ENCODE assay signal across 8 cellular contexts in the genomic region with DNA sequence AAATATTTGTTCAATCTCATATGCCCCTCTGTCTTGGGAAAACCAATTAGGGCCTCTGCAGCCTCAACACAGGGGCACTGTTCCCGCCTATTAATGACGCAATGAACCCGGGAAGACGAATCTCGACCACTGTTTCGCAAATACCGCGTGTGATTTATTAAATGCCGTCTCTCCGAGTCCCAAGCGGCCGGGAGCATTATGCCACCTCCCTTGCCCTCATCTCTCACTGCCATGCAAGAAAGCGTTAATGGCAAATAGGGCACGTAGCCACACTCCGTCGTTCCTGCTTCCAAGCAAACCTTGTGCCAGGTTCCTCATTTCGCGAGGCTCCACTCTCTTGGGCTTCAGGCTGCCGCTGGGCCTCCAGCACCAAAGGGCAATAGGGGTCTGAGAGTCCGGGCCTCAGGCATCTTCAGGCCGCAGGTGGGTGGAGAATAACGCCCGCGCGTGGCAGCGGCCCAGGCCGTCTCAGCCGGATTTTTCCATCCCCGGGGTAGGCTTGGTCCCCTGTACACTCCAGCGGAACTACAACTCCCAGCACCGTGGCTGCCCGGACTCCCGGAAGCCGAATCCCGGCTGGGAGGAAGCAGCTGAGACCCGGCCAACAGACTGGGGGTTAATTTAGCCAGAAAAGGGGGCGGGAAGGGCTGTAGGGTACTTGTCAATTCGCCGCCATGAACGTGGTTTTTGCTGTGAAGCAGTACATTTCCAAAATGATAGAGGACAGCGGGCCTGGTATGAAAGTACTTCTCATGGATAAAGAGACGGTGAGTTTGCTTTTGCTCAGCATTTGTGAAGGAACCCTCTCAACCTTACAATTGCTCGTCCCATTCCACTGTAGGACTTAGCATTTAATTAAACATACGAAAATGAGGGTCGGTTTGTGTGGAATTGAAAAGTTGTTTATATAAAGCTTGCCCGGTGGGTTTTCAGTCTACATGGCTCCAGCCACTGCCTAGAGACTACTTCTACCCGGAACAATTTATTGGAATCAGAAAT. TPM values are rescaled to one million over a fixed set of nuclear protein-coding genes. Genes with fewer than 3 reads are reported as not detected.
A peak's percentile ranks its signal among the peaks of the same experiment; 100 is the strongest.
DNase-seq lines count a peak whose midpoint lies in the region; ATAC-seq and TF ChIP-seq lines count a peak whose summit lies in the region.

A gene with protein sequence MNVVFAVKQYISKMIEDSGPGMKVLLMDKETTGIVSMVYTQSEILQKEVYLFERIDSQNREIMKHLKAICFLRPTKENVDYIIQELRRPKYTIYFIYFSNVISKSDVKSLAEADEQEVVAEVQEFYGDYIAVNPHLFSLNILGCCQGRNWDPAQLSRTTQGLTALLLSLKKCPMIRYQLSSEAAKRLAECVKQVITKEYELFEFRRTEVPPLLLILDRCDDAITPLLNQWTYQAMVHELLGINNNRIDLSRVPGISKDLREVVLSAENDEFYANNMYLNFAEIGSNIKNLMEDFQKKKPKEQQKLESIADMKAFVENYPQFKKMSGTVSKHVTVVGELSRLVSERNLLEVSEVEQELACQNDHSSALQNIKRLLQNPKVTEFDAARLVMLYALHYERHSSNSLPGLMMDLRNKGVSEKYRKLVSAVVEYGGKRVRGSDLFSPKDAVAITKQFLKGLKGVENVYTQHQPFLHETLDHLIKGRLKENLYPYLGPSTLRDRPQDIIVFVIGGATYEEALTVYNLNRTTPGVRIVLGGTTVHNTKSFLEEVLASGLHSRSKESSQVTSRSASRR (plus strand): TSS at position 593 of the 999 bp plus-strand sequence. CDS start 82 bp downstream, at position 675.

- H3K36me3 ChIP-seq in BLaER1 treated with 17β-estradiol and CSF1 and Interleukin-3, amounts not matched to agents 10 nM and 100 nM, result peaks cover 0 to 23% (median 9%) of the 10 kb centered on the region in 11 experiments; a peak in 8 of 22 replicates
- H3K36me3 ChIP-seq in lower lobe of right lung, result peaks cover 17% of the 10 kb centered on the region

- H3K4me3 ChIP-seq in BLaER1 treated with 17β-estradiol and CSF1 and Interleukin-3, amounts not matched to agents 10 nM and 100 nM, result peak within 1 kb of the TSS; percentile 63 to 80 (median 70)
- peak within 1 kb of the TSS; percentile 85 for H3K4me3 ChIP-seq in lower lobe of right lung

- H3K27ac ChIP-seq in BLaER1 treated with 17β-estradiol and CSF1 and Interleukin-3, amounts not matched to agents 10 nM and 100 nM, result peak within 1 kb of the TSS; percentile 72 to 95 (median 88)
- H3K27ac ChIP-seq in lower lobe of right lung, result peak within 1 kb of the TSS; percentile 93

- DNase-seq in NCI-H82 (lab: John Stamatoyannopoulos, UW), result peak; percentile 97
- DNase-seq in activated CD4-positive, alpha-beta memory T cell treated with anti-CD3 and anti-CD28 coated beads, Interleukin-2, amount 10 ng/mL, durations not matched to agents 7 days and 5 days, result peak; percentile 86
- peak; percentile 91 for DNase-seq in ecto neural progenitor cell (ENCODE audit: low spot score)
- DNase-seq in lower lobe of right lung, result peak; percentile 92
- DNase-seq in stimulated activated CD4-positive, alpha-beta T cell treated with anti-CD3 and anti-CD28 coated beads, TNF-alpha, amount 100 ng/mL, for 24 hours (ENCODE audit: low read depth in 3 of 3), result peak; percentile 70 to 87 (median 77)

- no peaks in the 10 kb centered on the region for H4K20me1 ChIP-seq in BLaER1 treated with 17β-estradiol and CSF1 and Interleukin-3, amounts not matched to agents 10 nM and 100 nM

- peak within 1 kb of the TSS; percentile 76 to 97 (median 89) for H3K4me2 ChIP-seq in BLaER1 treated with 17β-estradiol and CSF1 and Interleukin-3, amounts not matched to agents 10 nM and 100 nM

- intact Hi-C loops in lower lobe of right lung (cut with DNase I), result no loop called here

- peak within 1 kb of the TSS; percentile 89 for H3K27ac Mint-ChIP-seq in activated CD4-positive, alpha-beta memory T cell treated with anti-CD3 and anti-CD28 coated beads, Interleukin-2, amount 10 ng/mL, durations not matched to agents 7 days and 5 days

- H3K36me3 Mint-ChIP-seq in activated CD4-positive, alpha-beta memory T cell treated with anti-CD3 and anti-CD28 coated beads, Interleukin-2, amount 10 ng/mL, durations not matched to agents 7 days and 5 days (ENCODE audit: low read depth), result peaks cover 29% of the 10 kb centered on the region

- no peaks in the 10 kb centered on the region for H3K9me3 Mint-ChIP-seq in activated CD4-positive, alpha-beta memory T cell treated with anti-CD3 and anti-CD28 coated beads, Interleukin-2, amount 10 ng/mL, durations not matched to agents 7 days and 5 days

- TF ChIP-seq CTCF in lower lobe of right lung (IDR thresholded peaks at IDR 0.05), result no peak

- ATAC-seq in GM19351 (IDR thresholded peaks at IDR 0.05; ENCODE audit: unreplicated experiment) (peak; percentile 86), HG03558 (IDR thresholded peaks at IDR 0.05; ENCODE audit: extremely low read depth, unreplicated experiment) (peak; percentile 54), lower lobe of right lung (peak; percentile 99)

- CTCF ChIA-PET in activated CD4-positive, alpha-beta memory T cell treated with anti-CD3 and anti-CD28 coated beads, Interleukin-2, amount 10 ng/mL, durations not matched to agents 7 days and 5 days (lab: Charles Lee), result interaction anchor here (0.6 to 5.1 kb wide), 17 partner anchors 10 to 632 kb away, joined by 3 to 41 read pairs (median 5); partner anchors contain the start of gene OTUD7B

- no peaks in the 10 kb centered on the region for H3K9me3 ChIP-seq in BLaER1 treated with 17β-estradiol and CSF1 and Interleukin-3, amounts not matched to agents 10 nM and 100 nM (replicated peaks in 1 of 11)
- no peaks in the 10 kb centered on the region for H3K9me3 ChIP-seq in lower lobe of right lung

- peak within 1 kb of the TSS; percentile 79 to 91 (median 86) for H3K9ac ChIP-seq in BLaER1 treated with 17β-estradiol and CSF1 and Interleukin-3, amounts not matched to agents 10 nM and 100 nM

- peaks cover 39% of the 10 kb centered on the region for H3K4me1 Mint-ChIP-seq in activated CD4-positive, alpha-beta memory T cell treated with anti-CD3 and anti-CD28 coated beads, Interleukin-2, amount 10 ng/mL, durations not matched to agents 7 days and 5 days

- no peaks in the 10 kb centered on the region for H3K27me3 ChIP-seq in BLaER1 treated with 17β-estradiol and CSF1 and Interleukin-3, amounts not matched to agents 10 nM and 100 nM
- no peaks in the 10 kb centered on the region for H3K27me3 ChIP-seq in lower lobe of right lung (ENCODE audit: low read depth)

- POLR2A ChIA-PET in activated CD4-positive, alpha-beta memory T cell treated with anti-CD3 and anti-CD28 coated beads, Interleukin-2, amount 10 ng/mL, durations not matched to agents 7 days and 5 days (lab: Charles Lee), result interaction anchor here (0.6 to 8.7 kb wide), 23 partner anchors 10 to 296 kb away, joined by 3 to 83 read pairs (median 4); partner anchors contain the start of genes BOLA1, OTUD7B, PLEKHO1 and RPRD2

- H3K4me3 Mint-ChIP-seq in activated CD4-positive, alpha-beta memory T cell treated with anti-CD3 and anti-CD28 coated beads, Interleukin-2, amount 10 ng/mL, durations not matched to agents 7 days and 5 days, result peak within 1 kb of the TSS; percentile 95

- peaks cover 33 to 46% (median 40%) of the 10 kb centered on the region in 10 experiments for H3K4me1 ChIP-seq in BLaER1 treated with 17β-estradiol and CSF1 and Interleukin-3, amounts not matched to agents 10 nM and 100 nM
- H3K4me1 ChIP-seq in lower lobe of right lung, result peaks cover 20% of the 10 kb centered on the region

- H3K27me3 Mint-ChIP-seq in activated CD4-positive, alpha-beta memory T cell treated with anti-CD3 and anti-CD28 coated beads, Interleukin-2, amount 10 ng/mL, durations not matched to agents 7 days and 5 days, result no peaks in the 10 kb centered on the region

RNA-seq across cellular contexts. Expression of the gene that starts here (rescaled TPM):
- total RNA-seq in activated CD4-positive, alpha-beta memory T cell treated with anti-CD3 and anti-CD28 coated beads, Interleukin-2, amount 10 ng/mL, durations not matched to agents 7 days and 5 days, result 10 to 100 TPM; 35.4 to 39.0 TPM
- 36.1 TPM for total RNA-seq in lower lobe of right lung

Comparison
In these comparisons a context has a peak if more than half of its experiments do, and no peak if none do; other contexts are left out.
1. Peak in every context shown above with its lines: DNase-seq, ATAC-seq, H3K4me3 ChIP-seq and H3K27ac ChIP-seq.